Comparison of ENCODE assay signal across 32 cellular contexts in genomic region chr1:3696689-3697088, GRCh38. TPM values are rescaled to one million over a fixed set of nuclear protein-coding genes. Genes with fewer than 3 reads are reported as not detected.
"Had no signal": no experiment of that assay in that cellular context is flagged by ENCODE, and none has a peak within 500 bp of the region (broad histone marks: within the 10 kb centered on the region; RNA-seq: fewer than 3 reads in every experiment).

No MANE protein-coding gene starts in this region.

- H3K27me3 Mint-ChIP-seq: activated CD4-positive, alpha-beta T cell treated with anti-CD3 and anti-CD28 coated beads, Interleukin-2, amount 10 ng/mL, durations not matched to agents 24 days and 14 days had no signal

- H3K9me3 ChIP-seq: SJCRH30 had no signal

- H3K27ac ChIP-seq: brain microvascular endothelial cell, PC-9, SJCRH30, SK-N-MC had no signal

- H3K9me3 Mint-ChIP-seq: activated CD8-positive, alpha-beta T cell treated with anti-CD3 and anti-CD28 coated beads for 36 hours; activated naive CD8-positive, alpha-beta T cell treated with anti-CD3 and anti-CD28 coated beads for 36 hours; activated T-cell treated with anti-CD3 and anti-CD28 coated beads, Interleukin-2, amount 50 U/mL, for 72 hours; activated T-helper 17 cell treated with anti-CD3 and anti-CD28 coated beads, Interleukin-2, amount 50 U/mL, for 72 hours; T-helper 1 cell treated with Interleukin-12 subunit alpha and Interleukin-12 subunit beta and Interleukin-4 antibody, amounts not matched to agents 30 μg/mL and 1 μg/mL, for 36 hours; T-helper 2 cell treated with Interferon-gamma antibody and Interleukin-4, amounts not matched to agents 5 μg/mL and 100 μg/mL, for 36 hours had no signal

- H3K27ac Mint-ChIP-seq: activated CD4-positive, alpha-beta T cell treated with anti-CD3 and anti-CD28 coated beads, Interleukin-2, amount 10 ng/mL, durations not matched to agents 24 days and 14 days; activated CD8-positive, alpha-beta T cell treated with anti-CD3 and anti-CD28 coated beads for 36 hours; activated naive CD8-positive, alpha-beta T cell treated with anti-CD3 and anti-CD28 coated beads for 36 hours; activated T-cell treated with anti-CD3 and anti-CD28 coated beads, Interleukin-2, amount 50 U/mL, for 72 hours; activated T-helper 17 cell treated with anti-CD3 and anti-CD28 coated beads, Interleukin-2, amount 50 U/mL, for 72 hours; T-helper 1 cell treated with Interleukin-12 subunit alpha and Interleukin-12 subunit beta and Interleukin-4 antibody, amounts not matched to agents 30 μg/mL and 1 μg/mL, for 36 hours; T-helper 2 cell treated with Interferon-gamma antibody and Interleukin-4, amounts not matched to agents 5 μg/mL and 100 μg/mL, for 36 hours had no signal

- ATAC-seq: activated CD8-positive, alpha-beta T cell treated with anti-CD3 and anti-CD28 coated beads for 36 hours; activated T-cell treated with anti-CD3 and anti-CD28 coated beads, Interleukin-2, amount 50 U/mL, for 72 hours; activated T-helper 17 cell treated with anti-CD3 and anti-CD28 coated beads, Interleukin-2, amount 50 U/mL, for 72 hours had no signal

- H3K36me3 Mint-ChIP-seq: activated naive CD8-positive, alpha-beta T cell treated with anti-CD3 and anti-CD28 coated beads for 36 hours had no signal

- H3K27me3 ChIP-seq: SJCRH30 had no signal

- H3K36me3 ChIP-seq: brain microvascular endothelial cell, SJCRH30 had no signal

- H3K4me3 Mint-ChIP-seq: activated CD4-positive, alpha-beta T cell treated with anti-CD3 and anti-CD28 coated beads, Interleukin-2, amount 10 ng/mL, durations not matched to agents 24 days and 14 days; activated CD8-positive, alpha-beta T cell treated with anti-CD3 and anti-CD28 coated beads for 36 hours; activated naive CD8-positive, alpha-beta T cell treated with anti-CD3 and anti-CD28 coated beads for 36 hours; activated T-cell treated with anti-CD3 and anti-CD28 coated beads, Interleukin-2, amount 50 U/mL, for 72 hours; activated T-helper 17 cell treated with anti-CD3 and anti-CD28 coated beads, Interleukin-2, amount 50 U/mL, for 72 hours; T-helper 1 cell treated with Interleukin-12 subunit alpha and Interleukin-12 subunit beta and Interleukin-4 antibody, amounts not matched to agents 30 μg/mL and 1 μg/mL, for 36 hours; T-helper 2 cell treated with Interferon-gamma antibody and Interleukin-4, amounts not matched to agents 5 μg/mL and 100 μg/mL, for 36 hours had no signal

- H3K4me1 Mint-ChIP-seq: activated CD4-positive, alpha-beta T cell treated with anti-CD3 and anti-CD28 coated beads, Interleukin-2, amount 10 ng/mL, durations not matched to agents 24 days and 14 days; activated naive CD8-positive, alpha-beta T cell treated with anti-CD3 and anti-CD28 coated beads for 36 hours; activated T-helper 17 cell treated with anti-CD3 and anti-CD28 coated beads, Interleukin-2, amount 50 U/mL, for 72 hours had no signal

- DNase-seq: activated CD4-positive, alpha-beta T cell treated with anti-CD3 and anti-CD28 coated beads, Interleukin-2, amount 10 ng/mL, durations not matched to agents 24 days and 14 days; activated CD4-positive, alpha-beta T cell treated with anti-CD3 and anti-CD28 coated beads, Interleukin-2, amount 50 U/mL, for 4 hours; activated CD8-positive, alpha-beta T cell treated with anti-CD3 and anti-CD28 coated beads for 36 hours; activated effector memory CD4-positive, alpha-beta T cell treated with anti-CD3 and anti-CD28 coated beads, Interleukin-2, amount 50 U/mL, for 16 hours; activated naive CD4-positive, alpha-beta T cell; activated naive CD4-positive, alpha-beta T cell treated with anti-CD3 and anti-CD28 coated beads, Interleukin-2, amount 50 U/mL, for 16 hours; activated naive CD8-positive, alpha-beta T cell treated with anti-CD3 and anti-CD28 coated beads for 36 hours; activated T-cell treated with anti-CD3 and anti-CD28 coated beads, Interleukin-2, amount 50 U/mL, for 1 hour; activated T-cell treated with anti-CD3 and anti-CD28 coated beads, Interleukin-2, amount 50 U/mL, for 72 hours; amniotic stem cell; aorta; brain microvascular endothelial cell; central memory CD4-positive, alpha-beta T cell; NCI-H1092 treated with DMSO at 0.1 percent for 48 hours; NCI-H1417; NCI-H146; NCI-H187; NCI-H2029 treated with DMSO at 0.1 percent for 48 hours; NCI-H2171; NCI-H510A; NCI-H526; PC-9; Right ventricle myocardium superior; SJCRH30 had no signal

- H3K4me3 ChIP-seq: PC-9, SJCRH30, SK-N-MC had no signal

RNA-seq across cellular contexts. Expression of gene TP73, which starts 44.4 kb away (rescaled TPM):
- total RNA-seq: Right ventricle myocardium superior had no signal

RNA-seq across cellular contexts. Expression of gene CCDC27, which starts 55.6 kb away (rescaled TPM):
- total RNA-seq: activated CD4-positive, alpha-beta T cell treated with anti-CD3 and anti-CD28 coated beads, Interleukin-2, amount 10 ng/mL, durations not matched to agents 24 days and 14 days; activated CD8-positive, alpha-beta memory T cell treated with anti-CD3 and anti-CD28 coated beads for 36 hours; activated CD8-positive, alpha-beta T cell treated with anti-CD3 and anti-CD28 coated beads for 36 hours; activated naive CD8-positive, alpha-beta T cell treated with anti-CD3 and anti-CD28 coated beads for 36 hours; activated T-cell treated with anti-CD3 and anti-CD28 coated beads, Interleukin-2, amount 50 U/mL, for 72 hours; activated T-helper 17 cell treated with anti-CD3 and anti-CD28 coated beads, Interleukin-2, amount 50 U/mL, for 72 hours; aorta; cerebellum; M059J; OCI-LY7; PC-9; Right ventricle myocardium superior; SJCRH30 had no signal
